2 cellular contexts compared by ENCODE assay signal in the genomic region with DNA sequence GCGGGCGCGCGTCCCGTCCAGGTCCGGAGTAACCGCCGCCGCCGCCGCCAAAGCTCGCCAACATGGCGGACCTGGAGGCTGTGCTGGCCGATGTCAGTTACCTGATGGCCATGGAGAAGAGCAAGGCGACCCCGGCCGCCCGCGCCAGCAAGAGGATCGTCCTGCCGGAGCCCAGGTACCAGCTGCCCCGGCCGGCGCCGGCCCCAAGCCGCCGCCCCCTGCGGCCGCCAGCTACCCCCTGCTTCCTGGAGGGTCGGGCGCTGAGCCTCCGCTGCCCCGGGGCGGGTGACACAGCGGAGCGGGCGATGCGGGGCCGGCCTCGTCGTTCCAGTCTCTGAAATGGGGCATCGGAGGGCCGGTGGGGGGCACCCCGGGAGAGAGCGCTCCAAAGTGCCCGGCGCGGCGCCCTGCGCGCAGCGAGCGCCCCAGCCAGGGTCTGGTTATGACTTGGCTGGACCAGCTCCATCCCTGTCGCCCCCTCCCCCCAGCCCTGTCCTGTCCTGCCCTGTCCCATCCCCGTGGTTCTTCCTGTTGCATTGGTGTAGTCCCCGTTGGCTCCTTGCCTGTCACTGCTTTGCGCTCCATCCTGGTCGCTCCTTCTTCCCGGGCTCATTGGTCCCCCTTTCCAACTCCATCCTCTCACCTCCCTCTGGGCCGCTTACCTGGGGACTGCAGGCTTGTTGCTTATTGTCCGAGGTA.
TF ChIP-seq lines count a peak whose summit lies in the region.

No MANE protein-coding gene starts in this region.

TF ChIP-seq in IMR-90, 13 proteins besides CTCF, POLR2A, EP300 and RAD21 (continued from another document):
- TF ChIP-seq, protein P1, sequence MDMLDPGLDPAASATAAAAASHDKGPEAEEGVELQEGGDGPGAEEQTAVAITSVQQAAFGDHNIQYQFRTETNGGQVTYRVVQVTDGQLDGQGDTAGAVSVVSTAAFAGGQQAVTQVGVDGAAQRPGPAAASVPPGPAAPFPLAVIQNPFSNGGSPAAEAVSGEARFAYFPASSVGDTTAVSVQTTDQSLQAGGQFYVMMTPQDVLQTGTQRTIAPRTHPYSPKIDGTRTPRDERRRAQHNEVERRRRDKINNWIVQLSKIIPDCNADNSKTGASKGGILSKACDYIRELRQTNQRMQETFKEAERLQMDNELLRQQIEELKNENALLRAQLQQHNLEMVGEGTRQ (IDR thresholded peaks at IDR 0.05; ENCODE audit: low read depth, low read length) = no peak
- TF ChIP-seq MXI1 (IDR thresholded peaks at IDR 0.05; ENCODE audit: borderline replicate concordance, low read depth, low read length) (no peak), RFX5 (IDR thresholded peaks at IDR 0.05; ENCODE audit: low read depth, low read length) (no peak), SMC3 (IDR thresholded peaks at IDR 0.05; ENCODE audit: low read depth, low read length) (no peak)

TF ChIP-seq in HEK293T, 16 proteins besides CTCF, POLR2A, EP300 and RAD21 (continued from another document):
- no peak for TF ChIP-seq BHLHE40 (IDR thresholded peaks at IDR 0.05; ENCODE audit: borderline replicate concordance)
- TF ChIP-seq LEF1 (IDR thresholded peaks at IDR 0.05; ENCODE audit: borderline replicate concordance) = no peak
- no peak for TF ChIP-seq SP1 (IDR thresholded peaks at IDR 0.05)
- no peak for TF ChIP-seq ARNT (IDR thresholded peaks at IDR 0.05)
- no peak for TF ChIP-seq FOXM1 (IDR thresholded peaks at IDR 0.05; ENCODE audit: borderline replicate concordance)
- no peak for TF ChIP-seq FOXK2 (IDR thresholded peaks at IDR 0.05)
- no peak for TF ChIP-seq TARDBP (IDR thresholded peaks at IDR 0.05)
- no peak for TF ChIP-seq SUZ12 (IDR thresholded peaks at IDR 0.05)
- no peak for TF ChIP-seq CTBP1 (IDR thresholded peaks at IDR 0.05; ENCODE audit: borderline replicate concordance)
- TF ChIP-seq NFRKB (IDR thresholded peaks at IDR 0.05) = no peak
TF ChIP-seq in HEK293T: peak in this region for 0.
